In genomic region chr17:6831662-6832263, GRCh38 we compare ENCODE assay signal across 7 cellular contexts. TPM values are rescaled to one million over a fixed set of nuclear protein-coding genes. Genes with fewer than 3 reads are reported as not detected.
DNase-seq lines count a peak whose midpoint lies in the region; ATAC-seq and TF ChIP-seq lines count a peak whose summit lies in the region.

TSS of gene TEKT1 (minus strand) at chr17:6831729. CDS start at chr17:6830376, 1,353 bp downstream.

- peaks cover 37% of the 10 kb centered on the region for H3K27me3 ChIP-seq in Panc1 (ENCODE audit: control insufficient read depth, insufficient read depth, low read length)

- no peaks in the 10 kb centered on the region for H3K4me1 ChIP-seq in Panc1 (ENCODE audit: control insufficient read depth, insufficient read depth, low read length)

- peak; percentile 87 for ATAC-seq in Panc1
- ATAC-seq in activated naive CD4-positive, alpha-beta T cell treated with anti-CD3 and anti-CD28 coated beads, Interleukin-2, amount 50 U/mL, for 72 hours: peak; percentile 52 to 97
- ATAC-seq in HG02610 (IDR thresholded peaks at IDR 0.05; ENCODE audit: unreplicated experiment): no peak

- CTCF ChIA-PET in Panc1 (lab: Charles Lee): no interaction called here

- H3K36me3 Mint-ChIP-seq in activated naive CD4-positive, alpha-beta T cell treated with anti-CD3 and anti-CD28 coated beads, Interleukin-2, amount 50 U/mL, for 72 hours: no peaks in the 10 kb centered on the region

- no peaks in the 10 kb centered on the region for H3K9me3 ChIP-seq in Panc1 (ENCODE audit: control insufficient read depth, insufficient read depth, low read depth, low read length)

- POLR2A ChIA-PET in Panc1 (lab: Charles Lee): no interaction called here

- in situ Hi-C loops in Panc1 (cut with HindIII; ENCODE audit: low pct_unique_long_range_greater_than_20kb, low sequenced_read_pairs): no loop called here

- H3K9me3 Mint-ChIP-seq in activated naive CD4-positive, alpha-beta T cell treated with anti-CD3 and anti-CD28 coated beads, Interleukin-2, amount 50 U/mL, for 72 hours: no peaks in the 10 kb centered on the region

- no peaks in the 10 kb centered on the region for H3K36me3 ChIP-seq in Panc1 (ENCODE audit: control insufficient read depth, insufficient read depth, low read length)

- TF ChIP-seq CTCF in GM20000 (IDR thresholded peaks at IDR 0.05; ENCODE audit: extremely low read depth, missing control alignments) (no peak), Panc1 (IDR thresholded peaks at IDR 0.05) (no peak)

- H3K27ac Mint-ChIP-seq in activated naive CD4-positive, alpha-beta T cell treated with anti-CD3 and anti-CD28 coated beads, Interleukin-2, amount 50 U/mL, for 72 hours: no peak within 1 kb of the TSS

- no TSS peak for BruUV-seq in Panc1 (replicated peaks; lab: Mats Ljungman, UMichigan)

- intact Hi-C loops in Panc1 (cut with micrococcal nuclease; ENCODE audit: unreplicated experiment) (no loop called here), head of caudate nucleus (cut with DNase I) (no loop called here)

- no peak within 1 kb of the TSS for H3K27ac ChIP-seq in Panc1 (ENCODE audit: low read length)
- no peak within 1 kb of the TSS for H3K27ac ChIP-seq in substantia nigra (ENCODE audit: low read depth, low read length, poor library complexity, severe bottlenecking)

- peak within 1 kb of the TSS; percentile 23 to 25 for H3K4me3 ChIP-seq in Panc1 (ENCODE audit: low read depth in 2 of 2, low read length in 2 of 2)

- DNase-seq in GM20000 (ENCODE audit: low spot score): peak; percentile 77
- no peak for DNase-seq in Panc1 (ENCODE audit: low read depth, low spot score)
- peak in 1 of 2 donors; percentile 62 for DNase-seq in activated naive CD4-positive, alpha-beta T cell treated with anti-CD3 and anti-CD28 coated beads, Interleukin-2, amount 50 U/mL, for 72 hours (ENCODE audit: low spot score in 2 of 2)
- peak; percentile 53 to 88 (median 74) for DNase-seq in head of caudate nucleus
- DNase-seq in occipital lobe (lab: John Stamatoyannopoulos, UW): peak; percentile 36
- DNase-seq in substantia nigra (lab: John Stamatoyannopoulos, UW): peak in 44 of 49 donors; percentile 1 to 73 (median 40)

RNA-seq across cellular contexts. Expression of gene TEKT1, which starts in this region (rescaled TPM):
- total RNA-seq in Panc1 (2021; ENCODE audit: unreplicated experiment): not detected
- not detected for polyA plus RNA-seq in Panc1 (2012; ENCODE audit: insufficient read length)
- total RNA-seq in activated naive CD4-positive, alpha-beta T cell treated with anti-CD3 and anti-CD28 coated beads, Interleukin-2, amount 50 U/mL, for 72 hours: not detected
- 1.2 TPM for total RNA-seq in occipital lobe

Comparison
In these comparisons a context has a peak if more than half of its experiments do, and no peak if none do; other contexts are left out.
1. Peak in ATAC-seq and H3K4me3 ChIP-seq in Panc1; RNA of the gene not detected or under 1 TPM.
2. Peak in ATAC-seq in activated naive CD4-positive, alpha-beta T cell treated with anti-CD3 and anti-CD28 coated beads, Interleukin-2, amount 50 U/mL, for 72 hours; RNA of the gene not detected or under 1 TPM.